ENCODE assay signal across 11 cellular contexts in the genomic region with DNA sequence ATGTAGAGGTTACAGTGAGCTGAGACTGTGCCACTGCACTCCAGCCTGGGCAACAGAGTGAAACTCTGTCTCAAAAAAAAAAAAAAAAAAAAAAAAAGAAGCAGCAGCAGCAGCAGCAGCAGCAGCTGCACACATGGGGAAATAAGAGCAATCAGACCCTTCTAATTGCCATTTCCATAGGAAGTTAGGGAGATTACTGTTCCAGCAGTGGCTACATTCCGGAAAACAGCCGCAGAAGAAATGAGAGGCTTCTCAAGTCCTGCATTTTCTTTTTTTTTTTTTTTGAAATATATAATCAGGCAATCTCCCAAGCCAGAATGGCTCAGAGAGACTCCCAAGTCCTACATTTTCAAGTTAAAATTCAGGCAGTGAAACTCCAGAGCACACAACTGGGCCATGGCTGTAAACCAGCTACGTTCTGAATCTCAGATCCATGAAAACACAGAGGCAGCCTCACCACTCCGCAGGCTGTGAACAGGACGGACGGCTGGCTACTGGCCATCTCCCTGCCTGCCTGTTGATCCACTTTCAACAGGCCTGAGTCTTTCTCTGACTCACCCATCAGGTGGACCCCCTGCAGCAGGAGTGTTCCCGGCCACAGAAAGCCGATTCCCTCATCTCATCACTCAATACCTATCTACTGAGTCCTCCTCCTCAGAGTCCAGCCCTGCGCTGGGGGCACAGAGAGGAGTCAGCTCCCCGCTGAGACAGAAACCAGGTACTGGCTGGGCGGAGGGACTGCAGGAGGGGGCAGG.
DNase-seq lines count a peak whose midpoint lies in the region; ATAC-seq and TF ChIP-seq lines count a peak whose summit lies in the region.
"Had no signal": no experiment of that assay in that cellular context is flagged by ENCODE, and none has a peak within 500 bp of the region (broad histone marks: within the 10 kb centered on the region; RNA-seq: fewer than 3 reads in every experiment).

No MANE protein-coding gene starts in this region.

- peak; percentile 80 for ATAC-seq in SK-N-SH treated with all-trans-retinoic acid at 6 μM for 48 hours
- ATAC-seq in GM18861 (IDR thresholded peaks at IDR 0.05; ENCODE audit: unreplicated experiment), result no peak

- peak; percentile 46 for DNase-seq in AG08396 (ENCODE audit: low spot score)
- peak; percentile 20 for DNase-seq in fibroblast of peridontal ligament (ENCODE audit: extremely low read depth)
- peak; percentile 52 for DNase-seq in midbrain (lab: John Stamatoyannopoulos, UW)
- DNase-seq in HPDE6-E6E7 (ENCODE audit: extremely low spot score), result no peak
- DNase-seq in NCI-H2081 (lab: John Stamatoyannopoulos, UW), result no peak
- no peak for DNase-seq in activated gamma-delta T cell (lab: John Stamatoyannopoulos, UW)
- DNase-seq: activated CD4-positive, CD25-positive, alpha-beta regulatory T cell treated with anti-CD3 and anti-CD28 coated beads, Interleukin-2, amount 50 U/mL, for 72 hours; right lobe of liver; SHP77 had no signal

TF ChIP-seq in SK-N-SH treated with all-trans-retinoic acid at 6 μM for 48 hours, 23 proteins besides CTCF, POLR2A, EP300 and RAD21:
- TF ChIP-seq CREB5 (CRISPR knock-in tag; IDR thresholded peaks at IDR 0.05; ENCODE audit: low read depth), result no peak
- TF ChIP-seq ZFP3 (CRISPR knock-in tag; IDR thresholded peaks at IDR 0.05), result no peak
- TF ChIP-seq, protein P1, sequence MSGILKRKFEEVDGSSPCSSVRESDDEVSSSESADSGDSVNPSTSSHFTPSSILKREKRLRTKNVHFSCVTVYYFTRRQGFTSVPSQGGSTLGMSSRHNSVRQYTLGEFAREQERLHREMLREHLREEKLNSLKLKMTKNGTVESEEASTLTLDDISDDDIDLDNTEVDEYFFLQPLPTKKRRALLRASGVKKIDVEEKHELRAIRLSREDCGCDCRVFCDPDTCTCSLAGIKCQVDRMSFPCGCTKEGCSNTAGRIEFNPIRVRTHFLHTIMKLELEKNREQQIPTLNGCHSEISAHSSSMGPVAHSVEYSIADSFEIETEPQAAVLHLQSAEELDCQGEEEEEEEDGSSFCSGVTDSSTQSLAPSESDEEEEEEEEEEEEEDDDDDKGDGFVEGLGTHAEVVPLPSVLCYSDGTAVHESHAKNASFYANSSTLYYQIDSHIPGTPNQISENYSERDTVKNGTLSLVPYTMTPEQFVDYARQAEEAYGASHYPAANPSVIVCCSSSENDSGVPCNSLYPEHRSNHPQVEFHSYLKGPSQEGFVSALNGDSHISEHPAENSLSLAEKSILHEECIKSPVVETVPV (CRISPR knock-in tag; IDR thresholded peaks at IDR 0.05), result no peak
- no peak for TF ChIP-seq ZNF565 (CRISPR knock-in tag; conservative IDR thresholded peaks at IDR 0.05; ENCODE audit: low read depth)
- TF ChIP-seq TOX (CRISPR knock-in tag; IDR thresholded peaks at IDR 0.05; ENCODE audit: borderline replicate concordance), result no peak
- TF ChIP-seq TCF4 (CRISPR knock-in tag; IDR thresholded peaks at IDR 0.05; ENCODE audit: borderline replicate concordance), result no peak
- no peak for TF ChIP-seq ZFP30 (CRISPR knock-in tag; IDR thresholded peaks at IDR 0.05)
- TF ChIP-seq PPARA (CRISPR knock-in tag; IDR thresholded peaks at IDR 0.05; ENCODE audit: borderline replicate concordance), result no peak
- no peak for TF ChIP-seq OSR1 (CRISPR knock-in tag; IDR thresholded peaks at IDR 0.05)
- TF ChIP-seq ARNTL (CRISPR knock-in tag; IDR thresholded peaks at IDR 0.05; ENCODE audit: borderline replicate concordance, low read depth), result no peak
- no peak for TF ChIP-seq SNAI2 (CRISPR knock-in tag; IDR thresholded peaks at IDR 0.05)
- no peak for TF ChIP-seq ESRRG (CRISPR knock-in tag; IDR thresholded peaks at IDR 0.05)

Comparison
In these comparisons a context has a peak if more than half of its experiments do, and no peak if none do; other contexts are left out.
1. DNase-seq: peak in AG08396 (single experiment), fibroblast of peridontal ligament (single experiment) and midbrain (single experiment); none in HPDE6-E6E7 (single experiment), NCI-H2081 (0 of 2) and activated gamma-delta T cell (single experiment).